14 cellular contexts compared by ENCODE assay signal in genomic region chr13:44108345-44108858, GRCh38.
DNase-seq lines count a peak whose midpoint lies in the region; ATAC-seq, FAIRE-seq and TF ChIP-seq lines count a peak whose summit lies in the region.
"Had no signal": no experiment of that assay in that cellular context is flagged by ENCODE, and none has a peak within 500 bp of the region (broad histone marks: within the 10 kb centered on the region; RNA-seq: fewer than 3 reads in every experiment).

No MANE protein-coding gene starts in this region.

- POLR2A ChIA-PET in endothelial cell of umbilical vein (lab: Charles Lee): no interaction called here

- dilution Hi-C loops in endothelial cell of umbilical vein (cut with MboI; ENCODE audit: extremely low pct_ligation_motif_present, low sequenced_read_pairs): no loop called here

- no peaks in the 10 kb centered on the region for H3K9me3 ChIP-seq in endothelial cell of umbilical vein (replicated peaks; ENCODE audit: control insufficient read depth, insufficient read depth, low read length)
- no peaks in the 10 kb centered on the region for H3K9me3 ChIP-seq in aorta (ENCODE audit: control insufficient read depth, low read length)

- FAIRE-seq in endothelial cell of umbilical vein (lab: Jason Lieb, UNC): no peak

- H3K4me3 ChIP-seq in endothelial cell of umbilical vein (replicated peaks in 1 of 3; ENCODE audit: insufficient read depth in 1 of 3, low read depth in 1 of 3, low read length in 3 of 3) (no peak overlapping the region), aorta (ENCODE audit: low read length in 2 of 2) (no peak overlapping the region)
- H3K4me3 ChIP-seq: smooth muscle cell had no signal

- no peaks in the 10 kb centered on the region for H3K9me1 ChIP-seq in endothelial cell of umbilical vein (replicated peaks; ENCODE audit: control insufficient read depth, extremely low read depth, insufficient read depth, low read length)

- H3K36me3 ChIP-seq in endothelial cell of umbilical vein (ENCODE audit: control insufficient read depth in 2 of 2, extremely low read depth in 1 of 2, insufficient read depth in 2 of 2, low read length in 2 of 2) (no peaks in the 10 kb centered on the region), aorta (ENCODE audit: control insufficient read depth in 1 of 2, insufficient read depth in 2 of 2, low read length in 1 of 2) (no peaks in the 10 kb centered on the region)

- 4 to 5% methylated on average over 2 of the region's 2 CpGs for WGBS in aorta, 2 donors

- ATAC-seq in Right ventricle myocardium inferior (peak; percentile 88), left lobe of liver (peak; percentile 70), aorta (ENCODE audit: low FRiP score) (peak; percentile 28), GM19467 (IDR thresholded peaks at IDR 0.05; ENCODE audit: unreplicated experiment) (no peak), HG03039 (IDR thresholded peaks at IDR 0.05; ENCODE audit: unreplicated experiment) (no peak)

- DNase-seq in Right ventricle myocardium inferior (ENCODE audit: missing footprints) (peak; percentile 69), cardiac septum (ENCODE audit: low spot score) (no peak), endothelial cell of umbilical vein (ENCODE audit: low read depth, low spot score) (peak; percentile 35), left lobe of liver (ENCODE audit: low spot score) (peak; percentile 87), aorta (peak in 1 of 2 donors; percentile 56), AG08396 (ENCODE audit: low spot score) (no peak)
- DNase-seq: activated CD4-positive, CD25-positive, alpha-beta regulatory T cell treated with anti-CD3 and anti-CD28 coated beads, Interleukin-2, amount 50 U/mL, for 72 hours; COR-L47; mesenchymal stem cell; NCI-H1092 treated with DMSO at 0.1 percent for 48 hours; stimulated activated naive CD4-positive, alpha-beta T cell treated with Interleukin-2 at 50 U/mL for 16 hours had no signal

- no peak overlapping the region for H3K9ac ChIP-seq in endothelial cell of umbilical vein (replicated peaks; ENCODE audit: extremely low read depth, insufficient read depth, low read length)

- H3K4me2 ChIP-seq in endothelial cell of umbilical vein (ENCODE audit: insufficient read depth, low read length): no peak overlapping the region
- H3K4me2 ChIP-seq: smooth muscle cell had no signal

- H3K27ac ChIP-seq in endothelial cell of umbilical vein (ENCODE audit: insufficient read depth, low read depth, low read length): no peak overlapping the region
- H3K27ac ChIP-seq in aorta (ENCODE audit: low read depth in 1 of 2, low read length in 2 of 2): peak overlapping the region in 1 of 2 donors; percentile 41

- H3K79me2 ChIP-seq in endothelial cell of umbilical vein (ENCODE audit: control insufficient read depth, insufficient read depth, low read length): no peaks in the 10 kb centered on the region

- no peak for TF ChIP-seq CTCF in endothelial cell of umbilical vein (IDR thresholded peaks at IDR 0.05; ENCODE audit: extremely low read depth in 1 of 2, insufficient read depth in 1 of 2, low read depth in 1 of 2, low read length in 2 of 2)

- H3K27me3 ChIP-seq in endothelial cell of umbilical vein (ENCODE audit: control insufficient read depth in 2 of 2, insufficient read depth in 2 of 2, low read length in 2 of 2) (peaks cover 4 to 9% of the 10 kb centered on the region in 2 experiments), aorta (ENCODE audit: control insufficient read depth in 1 of 2, insufficient read depth in 2 of 2, low read length in 1 of 2) (no peaks in the 10 kb centered on the region)

- no peak for TF ChIP-seq POLR2A in endothelial cell of umbilical vein (IDR thresholded peaks at IDR 0.05; ENCODE audit: low read depth, low read length)

- no TSS peak for BruUV-seq in endothelial cell of umbilical vein (replicated peaks; lab: Mats Ljungman, UMichigan)

- intact Hi-C loops in Right ventricle myocardium inferior (cut with DNase I): loop anchor here (1.0 to 5.0 kb wide), 5 partner anchors 56 to 329 kb away; no protein-coding TSS in a partner anchor
- intact Hi-C loops in cardiac septum (cut with DNase I): loop anchor here (10.0 kb wide), 1 partner anchor 54 kb away; no protein-coding TSS in a partner anchor
- intact Hi-C loops in endothelial cell of umbilical vein (cut with micrococcal nuclease): no loop called here
- intact Hi-C loops in aorta (cut with DNase I): loop anchor here in 1 of 2 donors (5.0 kb wide), 1 partner anchor 41 kb away; no protein-coding TSS in a partner anchor

- no peak overlapping the region for H2AFZ ChIP-seq in endothelial cell of umbilical vein (ENCODE audit: low read depth, low read length)

- no peaks in the 10 kb centered on the region for H4K20me1 ChIP-seq in endothelial cell of umbilical vein (replicated peaks; ENCODE audit: control insufficient read depth, extremely low read depth, insufficient read depth, low read length)

- CTCF ChIA-PET in endothelial cell of umbilical vein (lab: Charles Lee): no interaction called here

- H3K4me1 ChIP-seq in endothelial cell of umbilical vein (ENCODE audit: control insufficient read depth, extremely low read depth, insufficient read depth, low read length) (no peaks in the 10 kb centered on the region), aorta (ENCODE audit: control insufficient read depth in 1 of 2, insufficient read depth in 2 of 2, low read length in 2 of 2) (peaks cover 6 to 13% of the 10 kb centered on the region in 2 donors)

TF ChIP-seq in endothelial cell of umbilical vein, 7 proteins besides CTCF, POLR2A, EP300 and RAD21:
- TF ChIP-seq MYC (IDR thresholded peaks at IDR 0.05; ENCODE audit: low read depth, low read length) (no peak), JUN (IDR thresholded peaks at IDR 0.05; ENCODE audit: borderline replicate concordance, insufficient read depth, insufficient read length, low read depth) (no peak), EZH2 (IDR thresholded peaks at IDR 0.05; ENCODE audit: borderline replicate concordance, low read depth, low read length, severe bottlenecking) (no peak), POLR2AphosphoS5 (IDR thresholded peaks at IDR 0.05; ENCODE audit: insufficient read depth, low read depth, low read length) (no peak), GATA2 (IDR thresholded peaks at IDR 0.05; ENCODE audit: insufficient read depth, insufficient read length, low read depth, low read length) (no peak), FOS (IDR thresholded peaks at IDR 0.05; ENCODE audit: borderline replicate concordance, insufficient read depth, low read length) (no peak)
- TF ChIP-seq, protein P1, sequence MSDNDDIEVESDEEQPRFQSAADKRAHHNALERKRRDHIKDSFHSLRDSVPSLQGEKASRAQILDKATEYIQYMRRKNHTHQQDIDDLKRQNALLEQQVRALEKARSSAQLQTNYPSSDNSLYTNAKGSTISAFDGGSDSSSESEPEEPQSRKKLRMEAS (IDR thresholded peaks at IDR 0.05; ENCODE audit: insufficient read depth, insufficient read length): no peak

Comparison
In these comparisons a context has a peak if more than half of its experiments do, and no peak if none do; other contexts are left out.
1. DNase-seq: peak in Right ventricle myocardium inferior (single experiment), endothelial cell of umbilical vein (single experiment) and left lobe of liver (single experiment); none in cardiac septum (single experiment) and AG08396 (single experiment).
2. ATAC-seq: peak in Right ventricle myocardium inferior (single experiment), left lobe of liver (single experiment) and aorta (single experiment); none in GM19467 (single experiment) and HG03039 (single experiment).